In genomic region chr1:61077676-61078521, GRCh38 we compare ENCODE assay signal across 8 cellular contexts. TPM values are rescaled to one million over a fixed set of nuclear protein-coding genes. Genes with fewer than 3 reads are reported as not detected.
DNase-seq lines count a peak whose midpoint lies in the region; ATAC-seq and TF ChIP-seq lines count a peak whose summit lies in the region.

No MANE protein-coding gene starts in this region.

- no peak for TF ChIP-seq CTCF in C4-2B (conservative IDR thresholded peaks at IDR 0.05)
- TF ChIP-seq CTCF in OCI-LY1 (IDR thresholded peaks at IDR 0.05; ENCODE audit: low read length), result no peak

- H3K9ac ChIP-seq in HUES64 (ENCODE audit: low read depth, low read length), result peak overlapping the region; percentile 72
- H3K9ac ChIP-seq in OCI-LY1 (ENCODE audit: low read length), result peak overlapping the region; percentile 72

- peak; percentile 64 for ATAC-seq in GM21390 (IDR thresholded peaks at IDR 0.05; ENCODE audit: unreplicated experiment)

- H3K27me3 ChIP-seq in HUES64 (ENCODE audit: insufficient read depth, low read length) (peaks cover 74% of the 10 kb centered on the region), OCI-LY1 (ENCODE audit: insufficient read depth, low read length) (no peaks in the 10 kb centered on the region)

- no peaks in the 10 kb centered on the region for H3K79me2 ChIP-seq in OCI-LY1 (ENCODE audit: insufficient read depth, low read length)

- H3K36me3 ChIP-seq in HUES64 (ENCODE audit: insufficient read depth, low read length), result no peaks in the 10 kb centered on the region
- H3K36me3 ChIP-seq in OCI-LY1 (ENCODE audit: insufficient read depth, low read length), result no peaks in the 10 kb centered on the region

- peaks cover 5% of the 10 kb centered on the region; the same call in 1 of the 2 replicates for H3F3A ChIP-seq in OCI-LY1 (ENCODE audit: insufficient read depth, low read length)

- H3K4me3 ChIP-seq in HUES64 (ENCODE audit: low read length) (peak overlapping the region; percentile 76), OCI-LY1 (ENCODE audit: low read depth, low read length, poor library complexity, severe bottlenecking) (peak overlapping the region; percentile 97)

- no peaks in the 10 kb centered on the region for H3K9me2 ChIP-seq in OCI-LY1 (ENCODE audit: low read depth, low read length)

- no peaks in the 10 kb centered on the region for H3K9me3 ChIP-seq in HUES64 (ENCODE audit: insufficient read depth, low read depth, low read length)
- H3K9me3 ChIP-seq in OCI-LY1 (ENCODE audit: low read length), result no peaks in the 10 kb centered on the region

- no peak overlapping the region for H2AFZ ChIP-seq in OCI-LY1 (ENCODE audit: low read length)

- DNase-seq in activated T-cell treated with anti-CD3 and anti-CD28 coated beads for 24 hours (ENCODE audit: low read depth), result peak; percentile 83
- DNase-seq in epithelial cell of prostate (ENCODE audit: low read depth, low spot score), result peak; percentile 96
- DNase-seq in middle frontal gyrus (ENCODE audit: extremely low spot score, low spot score), result peak; percentile 97
- DNase-seq in stimulated activated CD8-positive, alpha-beta memory T cell treated with anti-CD3 and anti-CD28 coated beads, Interleukin-2, amount 100 ng/mL, for 1 hour (ENCODE audit: low read depth in 2 of 2), result peak; percentile 76 to 83

- H3K27ac ChIP-seq in C4-2B (peak overlapping the region; percentile 81), HUES64 (ENCODE audit: low read depth, low read length) (peak overlapping the region; percentile 78; the same call in 1 of the 2 replicates), OCI-LY1 (ENCODE audit: low read depth, low read length, poor library complexity, severe bottlenecking) (peak overlapping the region; percentile 93), epithelial cell of prostate (peak overlapping the region; percentile 73)

- WGBS in HUES64, result under 1% methylated on average over 18 of the region's 19 CpGs

- no peaks in the 10 kb centered on the region for H4K20me1 ChIP-seq in OCI-LY1 (ENCODE audit: insufficient read depth, low read length)

- H3K4me1 ChIP-seq in HUES64 (ENCODE audit: insufficient read depth, low read length), result peaks cover 42% of the 10 kb centered on the region
- H3K4me1 ChIP-seq in OCI-LY1 (ENCODE audit: insufficient read depth, low read length, severe bottlenecking), result peaks cover 49% of the 10 kb centered on the region

- H3K4me2 ChIP-seq in OCI-LY1 (ENCODE audit: low read length), result peak overlapping the region; percentile 98

RNA-seq across cellular contexts. Expression of gene NFIA, which starts 4.5 kb away (rescaled TPM):
- polyA plus RNA-seq in HUES64 (2013, experiment 1 of 2), result 1.8 TPM
- polyA plus RNA-seq in HUES64 (2013, experiment 2 of 2), result 1.3 TPM

Comparison
In these comparisons a context has a peak if more than half of its experiments do, and no peak if none do; other contexts are left out.
1. Peak in every context shown above with its lines: DNase-seq, ATAC-seq, H3K4me3 ChIP-seq and H3K27ac ChIP-seq.